ENCODE assay signal across 8 cellular contexts in the genomic region with DNA sequence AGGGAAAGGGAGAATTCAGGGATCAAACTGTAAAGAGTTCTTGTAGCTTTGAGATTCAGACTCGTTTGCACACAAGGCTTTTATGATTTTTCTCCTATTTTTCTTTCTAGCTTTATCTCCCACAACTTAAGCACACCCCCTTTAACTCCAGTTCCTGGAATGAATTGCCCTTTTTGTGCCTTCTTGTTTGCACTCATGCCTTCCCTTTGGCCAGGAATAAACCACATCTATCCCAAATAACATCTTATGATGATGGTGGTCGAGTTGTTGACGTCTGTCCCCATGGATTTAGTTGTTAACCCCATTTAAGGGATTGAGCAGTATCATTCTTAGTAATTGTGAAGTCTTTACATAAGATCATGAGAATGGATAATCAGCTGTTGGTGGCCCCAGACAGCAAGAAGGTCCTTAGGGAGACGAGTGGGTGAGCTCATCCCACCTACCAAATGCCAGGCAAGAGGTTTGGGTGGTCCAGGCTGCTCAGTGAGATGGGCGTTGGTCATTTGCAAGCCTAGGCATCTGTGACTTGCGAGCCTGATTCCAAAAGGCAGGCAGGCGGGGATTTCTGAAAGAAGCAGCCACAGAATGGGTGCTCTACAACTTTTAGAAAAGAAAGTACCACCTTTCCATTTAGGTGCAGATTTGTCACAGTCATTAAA. TPM values are rescaled to one million over a fixed set of nuclear protein-coding genes. Genes with fewer than 3 reads are reported as not detected.
DNase-seq lines count a peak whose midpoint lies in the region; ATAC-seq and TF ChIP-seq lines count a peak whose summit lies in the region.

No MANE protein-coding gene starts in this region.

- intact Hi-C loops in right lobe of liver (cut with DNase I), result no loop called here

- H3K4me3 Mint-ChIP-seq in activated CD8-positive, alpha-beta memory T cell treated with anti-CD3 and anti-CD28 coated beads, Interleukin-2, amount 10 ng/mL, durations not matched to agents 7 days and 5 days, result peak overlapping the region; percentile 95
- peak overlapping the region; percentile 85 for H3K4me3 Mint-ChIP-seq in activated naive CD8-positive, alpha-beta T cell treated with anti-CD3 and anti-CD28 coated beads, Interleukin-2, amount 50 U/mL, for 24 hours

- no peak overlapping the region for H3K27ac ChIP-seq in right lobe of liver
- H3K27ac ChIP-seq in tibial nerve, result peak overlapping the region in 1 of 4 donors; percentile 95

- H3K4me3 ChIP-seq in right lobe of liver (peak overlapping the region in 2 of 3 donors; percentile 82 to 85), tibial nerve (peak overlapping the region; percentile 4 to 85 (median 68))

- WGBS in right lobe of liver (ENCODE audit: insufficient coverage, low coverage, low lambda C conversion rate, missing lambda C conversion rate), result 36% methylated on average over 7 of the region's 7 CpGs
- 32 to 35% methylated on average over 7 of the region's 7 CpGs for WGBS in tibial nerve, 2 donors

- H3K27me3 ChIP-seq in right lobe of liver, result no peaks in the 10 kb centered on the region
- no peaks in the 10 kb centered on the region for H3K27me3 ChIP-seq in tibial nerve

- no peak for ATAC-seq in activated CD8-positive, alpha-beta memory T cell treated with anti-CD3 and anti-CD28 coated beads, Interleukin-2, amount 10 ng/mL, durations not matched to agents 7 days and 5 days
- ATAC-seq in activated naive CD8-positive, alpha-beta T cell treated with anti-CD3 and anti-CD28 coated beads, Interleukin-2, amount 50 U/mL, for 24 hours, result no peak
- ATAC-seq in right lobe of liver (no peak), GM18867 (IDR thresholded peaks at IDR 0.05; ENCODE audit: unreplicated experiment) (no peak)

- H3K36me3 ChIP-seq in right lobe of liver, result peaks cover 0 to 3% (median 0%) of the 10 kb centered on the region in 4 donors
- H3K36me3 ChIP-seq in tibial nerve, result peaks cover 0 to 6% (median 0%) of the 10 kb centered on the region in 3 donors

- no peaks in the 10 kb centered on the region for H3K9me3 ChIP-seq in right lobe of liver
- H3K9me3 ChIP-seq in tibial nerve, result no peaks in the 10 kb centered on the region

- H3K36me3 Mint-ChIP-seq in activated CD8-positive, alpha-beta memory T cell treated with anti-CD3 and anti-CD28 coated beads, Interleukin-2, amount 10 ng/mL, durations not matched to agents 7 days and 5 days, result peaks cover 35% of the 10 kb centered on the region
- H3K36me3 Mint-ChIP-seq in activated naive CD8-positive, alpha-beta T cell treated with anti-CD3 and anti-CD28 coated beads, Interleukin-2, amount 50 U/mL, for 24 hours (ENCODE audit: low read depth), result peaks cover 43% of the 10 kb centered on the region

- TF ChIP-seq POLR2A in right lobe of liver (IDR thresholded peaks at IDR 0.05) (no peak), tibial nerve (IDR thresholded peaks at IDR 0.05) (no peak)

- no peak for DNase-seq in activated CD8-positive, alpha-beta memory T cell treated with anti-CD3 and anti-CD28 coated beads, Interleukin-2, amount 10 ng/mL, durations not matched to agents 7 days and 5 days
- DNase-seq in activated CD8-positive, alpha-beta memory T cell treated with anti-CD3 and anti-CD28 coated beads for 24 hours, result no peak
- DNase-seq in activated naive CD8-positive, alpha-beta T cell treated with anti-CD3 and anti-CD28 coated beads, Interleukin-2, amount 50 U/mL, for 24 hours, result peak; percentile 16
- DNase-seq in right lobe of liver (no peak), tibial nerve (ENCODE audit: low spot score in 2 of 2) (no peak), NCI-H446 (lab: John Stamatoyannopoulos, UW) (no peak)
- no peak for DNase-seq in stimulated activated CD4-positive, alpha-beta T cell treated with anti-CD3 and anti-CD28 coated beads, Interleukin-2, amount 100 ng/mL, for 48 hours

- CTCF ChIA-PET in activated CD8-positive, alpha-beta memory T cell treated with anti-CD3 and anti-CD28 coated beads, Interleukin-2, amount 10 ng/mL, durations not matched to agents 7 days and 5 days (lab: Charles Lee), result interaction anchor here (0.6 to 5.9 kb wide), 7 partner anchors 23 to 222 kb away, joined by 3 to 33 read pairs (median 4); a partner anchor contains a TSS

- no peak for TF ChIP-seq CTCF in right lobe of liver (IDR thresholded peaks at IDR 0.05)
- TF ChIP-seq CTCF in tibial nerve (IDR thresholded peaks at IDR 0.05), result no peak

- no peaks in the 10 kb centered on the region for H3K9me3 Mint-ChIP-seq in activated CD8-positive, alpha-beta memory T cell treated with anti-CD3 and anti-CD28 coated beads, Interleukin-2, amount 10 ng/mL, durations not matched to agents 7 days and 5 days (ENCODE audit: low read depth)
- H3K9me3 Mint-ChIP-seq in activated naive CD8-positive, alpha-beta T cell treated with anti-CD3 and anti-CD28 coated beads, Interleukin-2, amount 50 U/mL, for 24 hours, result no peaks in the 10 kb centered on the region

- H3K4me1 ChIP-seq in right lobe of liver (peaks cover 0 to 27% (median 12%) of the 10 kb centered on the region in 4 donors), tibial nerve (peaks cover 0 to 54% (median 27%) of the 10 kb centered on the region in 4 donors)

- peak overlapping the region; percentile 9 for H3K27ac Mint-ChIP-seq in activated CD8-positive, alpha-beta memory T cell treated with anti-CD3 and anti-CD28 coated beads, Interleukin-2, amount 10 ng/mL, durations not matched to agents 7 days and 5 days
- H3K27ac Mint-ChIP-seq in activated naive CD8-positive, alpha-beta T cell treated with anti-CD3 and anti-CD28 coated beads, Interleukin-2, amount 50 U/mL, for 24 hours, result peak overlapping the region; percentile 66

- no peak for TF ChIP-seq EP300 in tibial nerve (IDR thresholded peaks at IDR 0.05)

- no peaks in the 10 kb centered on the region for H3K27me3 Mint-ChIP-seq in activated CD8-positive, alpha-beta memory T cell treated with anti-CD3 and anti-CD28 coated beads, Interleukin-2, amount 10 ng/mL, durations not matched to agents 7 days and 5 days
- no peaks in the 10 kb centered on the region for H3K27me3 Mint-ChIP-seq in activated naive CD8-positive, alpha-beta T cell treated with anti-CD3 and anti-CD28 coated beads, Interleukin-2, amount 50 U/mL, for 24 hours

- peaks cover 48% of the 10 kb centered on the region for H3K4me1 Mint-ChIP-seq in activated CD8-positive, alpha-beta memory T cell treated with anti-CD3 and anti-CD28 coated beads, Interleukin-2, amount 10 ng/mL, durations not matched to agents 7 days and 5 days
- peaks cover 59% of the 10 kb centered on the region for H3K4me1 Mint-ChIP-seq in activated naive CD8-positive, alpha-beta T cell treated with anti-CD3 and anti-CD28 coated beads, Interleukin-2, amount 50 U/mL, for 24 hours

RNA-seq across cellular contexts. Expression of a gene that starts 2.3 kb away (rescaled TPM):
- 10 to 100 TPM; 48.7 to 53.3 TPM for total RNA-seq in activated CD8-positive, alpha-beta memory T cell treated with anti-CD3 and anti-CD28 coated beads, Interleukin-2, amount 10 ng/mL, durations not matched to agents 7 days and 5 days
- total RNA-seq in right lobe of liver, result 10 to 100 TPM; 15.8 to 36.8 (median 20.7) TPM
- total RNA-seq in tibial nerve, result 10 to 100 TPM; 62.6 to 89.4 (median 76.2) TPM

RNA-seq across cellular contexts. Expression of a gene that starts 16.7 kb away (rescaled TPM):
- total RNA-seq in activated CD8-positive, alpha-beta memory T cell treated with anti-CD3 and anti-CD28 coated beads, Interleukin-2, amount 10 ng/mL, durations not matched to agents 7 days and 5 days, result under 1 TPM; 0.18 to 0.23 TPM
- total RNA-seq in right lobe of liver, result under 1 TPM in 5 of 6 experiments, not detected in 1; 0.22 to 0.46 (median 0.27) TPM
- total RNA-seq in tibial nerve, result under 1 TPM; 0.42 to 0.98 (median 0.52) TPM
